ENCODE assay signal across 27 cellular contexts in genomic region chr2:20637147-20637546, GRCh38. TPM values are rescaled to one million over a fixed set of nuclear protein-coding genes. Genes with fewer than 3 reads are reported as not detected.
DNase-seq lines count a peak whose midpoint lies in the region; ATAC-seq and TF ChIP-seq lines count a peak whose summit lies in the region.
"Had no signal": no experiment of that assay in that cellular context is flagged by ENCODE, and none has a peak within 500 bp of the region (broad histone marks: within the 10 kb centered on the region; RNA-seq: fewer than 3 reads in every experiment).

No MANE protein-coding gene starts in this region.

- H3K9ac ChIP-seq in endodermal cell (ENCODE audit: extremely low read depth, low read length, poor library complexity, severe bottlenecking), result no peak overlapping the region

- no peaks in the 10 kb centered on the region for H3K9me3 Mint-ChIP-seq in endodermal cell
- H3K9me3 Mint-ChIP-seq: activated CD4-positive, alpha-beta memory T cell treated with anti-CD3 and anti-CD28 coated beads, Interleukin-2, amount 10 ng/mL, durations not matched to agents 7 days and 5 days; activated naive CD4-positive, alpha-beta T cell treated with anti-CD3 and anti-CD28 coated beads, Interleukin-2, amount 50 U/mL, for 72 hours; activated T-cell treated with anti-CD3 and anti-CD28 coated beads, Interleukin-2, amount 50 U/mL, for 24 hours; CD4-positive, alpha-beta T cell; naive B cell; WTC11 had no signal

- H3K36me3 Mint-ChIP-seq in endodermal cell (ENCODE audit: low read depth), result peaks cover 19% of the 10 kb centered on the region
- H3K36me3 Mint-ChIP-seq: WTC11 had no signal

- H3K36me3 ChIP-seq in ascending aorta (peaks cover 4 to 15% of the 10 kb centered on the region in 2 donors), gastroesophageal sphincter (peaks cover 0 to 39% of the 10 kb centered on the region in 2 donors), suprapubic skin (peaks cover 49% of the 10 kb centered on the region), endodermal cell (ENCODE audit: control insufficient read depth, insufficient read depth, low read length) (peaks cover 13% of the 10 kb centered on the region)
- H3K36me3 ChIP-seq: pancreas had no signal

- peaks cover 18% of the 10 kb centered on the region for H3K4me1 Mint-ChIP-seq in endodermal cell

- H3K27me3 Mint-ChIP-seq in endodermal cell (ENCODE audit: insufficient read depth), result no peaks in the 10 kb centered on the region
- H3K27me3 Mint-ChIP-seq: activated CD4-positive, alpha-beta memory T cell treated with anti-CD3 and anti-CD28 coated beads, Interleukin-2, amount 10 ng/mL, durations not matched to agents 7 days and 5 days; activated T-cell treated with anti-CD3 and anti-CD28 coated beads, Interleukin-2, amount 50 U/mL, for 24 hours; CD4-positive, alpha-beta T cell; naive B cell had no signal

- H3K4me1 ChIP-seq in ascending aorta, result peaks cover 35 to 73% of the 10 kb centered on the region in 2 donors
- H3K4me1 ChIP-seq in gastroesophageal sphincter, result peaks cover 5 to 100% (median 42%) of the 10 kb centered on the region in 3 donors
- peaks cover 53% of the 10 kb centered on the region for H3K4me1 ChIP-seq in suprapubic skin
- no peaks in the 10 kb centered on the region for H3K4me1 ChIP-seq in endodermal cell (ENCODE audit: control insufficient read depth, insufficient read depth, low read length)

- peak overlapping the region in 1 of 2 donors; percentile 28 for H3K4me3 ChIP-seq in ascending aorta
- peak overlapping the region in 1 of 2 donors; percentile 4 for H3K4me3 ChIP-seq in gastroesophageal sphincter
- no peak overlapping the region for H3K4me3 ChIP-seq in suprapubic skin
- H3K4me3 ChIP-seq in endodermal cell (ENCODE audit: low read length), result no peak overlapping the region
- H3K4me3 ChIP-seq: GM12878, lower lobe of right lung, pancreas, smooth muscle cell had no signal

- H3K27ac ChIP-seq in ascending aorta (peak overlapping the region; percentile 95 to 99), gastroesophageal sphincter (peak overlapping the region; percentile 87 to 99 (median 96)), suprapubic skin (peak overlapping the region; percentile 56), endodermal cell (ENCODE audit: low read depth, low read length) (no peak overlapping the region)
- H3K27ac ChIP-seq: brain microvascular endothelial cell, epithelial cell of prostate, lower lobe of right lung, pancreas had no signal

- H3K9me3 ChIP-seq in ascending aorta (no peaks in the 10 kb centered on the region), gastroesophageal sphincter (no peaks in the 10 kb centered on the region), suprapubic skin (no peaks in the 10 kb centered on the region), endodermal cell (ENCODE audit: control insufficient read depth, low read length) (no peaks in the 10 kb centered on the region)
- H3K9me3 ChIP-seq: lower lobe of right lung, pancreas had no signal

- TF ChIP-seq EP300 in gastroesophageal sphincter (IDR thresholded peaks at IDR 0.05) (peak; percentile 95), suprapubic skin (IDR thresholded peaks at IDR 0.05) (peak; percentile 33)

- TF ChIP-seq POLR2A in gastroesophageal sphincter (IDR thresholded peaks at IDR 0.05), result no peak
- TF ChIP-seq POLR2A in suprapubic skin (IDR thresholded peaks at IDR 0.05), result no peak

- H3K4me3 Mint-ChIP-seq in endodermal cell, result no peak overlapping the region
- H3K4me3 Mint-ChIP-seq: activated CD4-positive, alpha-beta memory T cell treated with anti-CD3 and anti-CD28 coated beads, Interleukin-2, amount 10 ng/mL, durations not matched to agents 7 days and 5 days; activated T-cell treated with anti-CD3 and anti-CD28 coated beads, Interleukin-2, amount 50 U/mL, for 24 hours; CD4-positive, alpha-beta T cell; naive B cell; WTC11 had no signal

- intact Hi-C loops in ascending aorta (cut with DNase I), result no loop called here

- H3K27ac Mint-ChIP-seq in endodermal cell, result no peak overlapping the region
- H3K27ac Mint-ChIP-seq: activated CD4-positive, alpha-beta memory T cell treated with anti-CD3 and anti-CD28 coated beads, Interleukin-2, amount 10 ng/mL, durations not matched to agents 7 days and 5 days; activated naive CD4-positive, alpha-beta T cell treated with anti-CD3 and anti-CD28 coated beads, Interleukin-2, amount 50 U/mL, for 72 hours; activated T-cell treated with anti-CD3 and anti-CD28 coated beads, Interleukin-2, amount 50 U/mL, for 24 hours; CD4-positive, alpha-beta T cell had no signal

- H3K27me3 ChIP-seq in ascending aorta (no peaks in the 10 kb centered on the region), gastroesophageal sphincter (no peaks in the 10 kb centered on the region), suprapubic skin (no peaks in the 10 kb centered on the region), endodermal cell (ENCODE audit: control insufficient read depth, insufficient read depth, low read length, poor library complexity, severe bottlenecking) (no peaks in the 10 kb centered on the region)
- H3K27me3 ChIP-seq: brain microvascular endothelial cell, pancreas had no signal

- WGBS in gastroesophageal sphincter (ENCODE audit: low coverage in 1 of 2), 2 donors, result 20 to 32% methylated on average over 1 to 4 of the region's 13 CpGs
- 54% methylated on average over 12 of the region's 13 CpGs for WGBS in suprapubic skin
- WGBS in endodermal cell (ENCODE audit: insufficient coverage in 1 of 2, insufficient read length in 1 of 2), 2 experiments, result 80 to 86% methylated on average over 7 to 13 of the region's 13 CpGs

- peak; percentile 46 for ATAC-seq in gastroesophageal sphincter
- ATAC-seq in GM21528 (IDR thresholded peaks at IDR 0.05; ENCODE audit: low FRiP score, unreplicated experiment), result no peak
- ATAC-seq: activated naive CD4-positive, alpha-beta T cell treated with anti-CD3 and anti-CD28 coated beads, Interleukin-2, amount 50 U/mL, for 72 hours; GM12878; HCT116; lower lobe of right lung; Panc1; pancreas; WTC11 had no signal

- TF ChIP-seq CTCF in ascending aorta (IDR thresholded peaks at IDR 0.05) (no peak), gastroesophageal sphincter (IDR thresholded peaks at IDR 0.05) (no peak), suprapubic skin (IDR thresholded peaks at IDR 0.05) (no peak), endodermal cell (conservative IDR thresholded peaks at IDR 0.05) (no peak)

- DNase-seq in ascending aorta (ENCODE audit: low spot score in 2 of 2) (peak; percentile 73 to 95), midbrain (lab: John Stamatoyannopoulos, UW) (peak; percentile 10), suprapubic skin (ENCODE audit: low spot score in 2 of 2) (no peak), endodermal cell (no peak), NK-92 (lab: John Stamatoyannopoulos, UW; ENCODE audit: unreplicated experiment) (no peak), NCI-H1930 (lab: John Stamatoyannopoulos, UW) (no peak)
- DNase-seq: activated CD4-positive, alpha-beta memory T cell treated with anti-CD3 and anti-CD28 coated beads, Interleukin-2, amount 10 ng/mL, durations not matched to agents 7 days and 5 days; activated T-cell treated with anti-CD3 and anti-CD28 coated beads, Interleukin-2, amount 50 U/mL, for 24 hours; brain microvascular endothelial cell; CD4-positive, alpha-beta T cell; dermis blood vessel endothelial cell; GF-D8; naive B cell; NCI-H1436; NCI-H2171 treated with DMSO at 0.1 percent for 48 hours; NCI-H774 had no signal

RNA-seq across cellular contexts. Expression of gene HS1BP3, which starts 13.8 kb away (rescaled TPM):
- 40.0 TPM for total RNA-seq in ascending aorta
- 10 to 100 TPM; 42.8 to 89.1 (median 61.4) TPM for total RNA-seq in gastroesophageal sphincter
- total RNA-seq in suprapubic skin, result 10 to 100 TPM; 23.3 to 38.2 (median 34.2) TPM
- total RNA-seq in endodermal cell, result 10 to 100 TPM; 23.0 to 26.2 TPM
- 19.6 TPM for polyA plus RNA-seq in endodermal cell (2013, experiment 1 of 2)
- polyA plus RNA-seq in endodermal cell (2013, experiment 2 of 2), result 16.8 TPM

RNA-seq across cellular contexts. Expression of gene GDF7, which starts 29.8 kb away (rescaled TPM):
- total RNA-seq in ascending aorta (11.6 TPM), gastroesophageal sphincter (10 to 100 TPM in 3 of 4 donors, 1 to 10 TPM in 1; 1.2 to 19.9 (median 15.3) TPM), suprapubic skin (1 to 10 TPM; 1.9 to 3.1 (median 2.4) TPM), endodermal cell (under 1 TPM; 0.07 to 0.09 TPM)
- 9.4 TPM for polyA plus RNA-seq in endodermal cell (2013, experiment 1 of 2)
- polyA plus RNA-seq in endodermal cell (2013, experiment 2 of 2), result 8.1 TPM
- total RNA-seq: activated CD4-positive, alpha-beta memory T cell treated with anti-CD3 and anti-CD28 coated beads, Interleukin-2, amount 10 ng/mL, durations not matched to agents 7 days and 5 days had no signal
- polyA plus RNA-seq: smooth muscle cell had no signal

Comparison
In these comparisons a context has a peak if more than half of its experiments do, and no peak if none do; other contexts are left out.
1. DNase-seq: peak in ascending aorta (2 of 2) and midbrain (single experiment); none in suprapubic skin (0 of 2), endodermal cell (single experiment), NK-92 (single experiment) and NCI-H1930 (0 of 2).